Comparison of ENCODE assay signal across 12 cellular contexts in the genomic region with DNA sequence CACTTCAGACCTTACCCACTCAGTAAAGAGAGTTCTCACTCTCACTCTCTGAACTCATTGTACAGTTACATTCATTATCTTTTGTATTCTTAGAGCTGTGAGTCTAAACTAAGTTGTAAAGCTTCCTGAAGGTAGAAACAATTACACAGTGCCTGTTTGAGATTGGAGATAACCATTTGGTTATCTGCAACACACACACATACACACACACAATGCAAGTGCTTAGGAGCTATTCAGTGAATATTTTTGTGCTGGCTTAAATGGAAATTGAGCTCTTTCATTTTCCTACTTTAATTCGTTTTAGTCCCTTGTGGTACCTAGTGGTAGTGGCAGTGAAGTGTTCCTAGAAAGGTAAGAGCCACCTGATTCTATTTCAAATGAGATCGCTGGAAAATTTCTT. TPM values are rescaled to one million over a fixed set of nuclear protein-coding genes. Genes with fewer than 3 reads are reported as not detected.
DNase-seq lines count a peak whose midpoint lies in the region; ATAC-seq and TF ChIP-seq lines count a peak whose summit lies in the region.
"Had no signal": no experiment of that assay in that cellular context is flagged by ENCODE, and none has a peak within 500 bp of the region (broad histone marks: within the 10 kb centered on the region; RNA-seq: fewer than 3 reads in every experiment).

No MANE protein-coding gene starts in this region.

- no peaks in the 10 kb centered on the region for H3K27me3 Mint-ChIP-seq in chondrocyte (ENCODE audit: low read depth)
- no peaks in the 10 kb centered on the region for H3K27me3 Mint-ChIP-seq in activated CD4-positive, alpha-beta T cell treated with anti-CD3 and anti-CD28 coated beads, Interleukin-2, amount 10 ng/mL, durations not matched to agents 7 days and 5 days

- no peak overlapping the region for H3K18ac ChIP-seq in neuronal stem cell (ENCODE audit: low read length)

- H3K27ac ChIP-seq in DND-41 (ENCODE audit: low read length) (no peak overlapping the region), Karpas-422 (ENCODE audit: low read length) (0 out of 2 replicates have a peak overlapping the region, but pooled peaks have one; percentile 7), neuronal stem cell (replicated peaks; ENCODE audit: low read length) (no peak overlapping the region)

- H3K14ac ChIP-seq in neuronal stem cell (ENCODE audit: low read length), result no peak overlapping the region

- no peaks in the 10 kb centered on the region for H3K4me1 ChIP-seq in DND-41 (ENCODE audit: insufficient read depth, low read length)
- H3K4me1 ChIP-seq in Karpas-422 (ENCODE audit: low read length), result peaks cover 24% of the 10 kb centered on the region
- peaks cover 8 to 22% of the 10 kb centered on the region in 2 donors for H3K4me1 ChIP-seq in neuronal stem cell (ENCODE audit: control insufficient read depth in 2 of 2, insufficient read depth in 1 of 2, low read depth in 1 of 2, low read length in 2 of 2)

- POLR2A ChIA-PET in activated CD4-positive, alpha-beta T cell treated with anti-CD3 and anti-CD28 coated beads, Interleukin-2, amount 10 ng/mL, durations not matched to agents 7 days and 5 days (lab: Charles Lee), result no interaction called here

- peaks cover 2% of the 10 kb centered on the region for H3K79me1 ChIP-seq in neuronal stem cell (ENCODE audit: low read depth, low read length)

- H3K4me2 ChIP-seq in DND-41 (ENCODE audit: insufficient read depth, low read length), result no peak overlapping the region
- H3K4me2 ChIP-seq in Karpas-422 (ENCODE audit: low read depth, low read length, poor library complexity, severe bottlenecking), result no peak overlapping the region
- no peak overlapping the region for H3K4me2 ChIP-seq in neuronal stem cell (ENCODE audit: insufficient read depth, low read length, poor library complexity, severe bottlenecking)

- H3K4ac ChIP-seq in neuronal stem cell (ENCODE audit: low read length), result no peak overlapping the region

- no peak overlapping the region for H2BK120ac ChIP-seq in neuronal stem cell (ENCODE audit: low read depth, low read length)

- no peak overlapping the region for H2BK15ac ChIP-seq in neuronal stem cell (ENCODE audit: low read length)

- CTCF ChIA-PET in activated CD4-positive, alpha-beta T cell treated with anti-CD3 and anti-CD28 coated beads, Interleukin-2, amount 10 ng/mL, durations not matched to agents 7 days and 5 days (lab: Charles Lee), result interaction anchor here (0.6 to 1.9 kb wide), 4 partner anchors 15 to 130 kb away, joined by 3 to 4 read pairs (median 3); no protein-coding TSS in a partner anchor

- DNase-seq in DND-41 (no peak), Karpas-422 (no peak), chondrocyte (ENCODE audit: low spot score) (no peak), neuronal stem cell (ENCODE audit: low spot score) (no peak), HuH-7.5 (ENCODE audit: low spot score) (no peak)
- no peak for DNase-seq in activated CD4-positive, alpha-beta T cell treated with anti-CD3 and anti-CD28 coated beads, Interleukin-2, amount 10 ng/mL, durations not matched to agents 7 days and 5 days
- no peak for DNase-seq in activated CD4-positive, alpha-beta T cell treated with anti-CD3 and anti-CD28 coated beads for 4 hours
- DNase-seq: effector CD8-positive, alpha-beta T cell; foreskin melanocyte; NCI-H2171 treated with DMSO at 0.1 percent for 48 hours; stimulated activated CD4-positive, alpha-beta T cell treated with anti-CD3 and anti-CD28 coated beads, Interleukin-2, amount 100 ng/mL, for 24 hours had no signal

- H3K9me3 Mint-ChIP-seq in chondrocyte (ENCODE audit: low read depth), result no peaks in the 10 kb centered on the region
- no peaks in the 10 kb centered on the region for H3K9me3 Mint-ChIP-seq in activated CD4-positive, alpha-beta T cell treated with anti-CD3 and anti-CD28 coated beads, Interleukin-2, amount 10 ng/mL, durations not matched to agents 7 days and 5 days

- H3K36me3 ChIP-seq in DND-41 (ENCODE audit: insufficient read depth, low read length), result peaks cover 7% of the 10 kb centered on the region
- peaks cover 9% of the 10 kb centered on the region for H3K36me3 ChIP-seq in Karpas-422 (ENCODE audit: insufficient read depth, low read length)
- H3K36me3 ChIP-seq in neuronal stem cell (replicated peaks in 1 of 2; ENCODE audit: control insufficient read depth in 2 of 2, insufficient read depth in 2 of 2, low read length in 2 of 2), result peaks cover 0 to 19% of the 10 kb centered on the region in 2 donors

- H3K9me3 ChIP-seq in DND-41 (ENCODE audit: insufficient read depth, low read length, severe bottlenecking), result no peaks in the 10 kb centered on the region
- no peaks in the 10 kb centered on the region for H3K9me3 ChIP-seq in Karpas-422 (ENCODE audit: low read length)
- H3K9me3 ChIP-seq in neuronal stem cell (replicated peaks in 1 of 2; ENCODE audit: control insufficient read depth in 2 of 2, insufficient read depth in 1 of 2, low read depth in 1 of 2, low read length in 2 of 2), result no peaks in the 10 kb centered on the region

- H3K9ac ChIP-seq in DND-41 (ENCODE audit: low read depth, low read length) (no peak overlapping the region), Karpas-422 (ENCODE audit: low read length) (no peak overlapping the region), neuronal stem cell (ENCODE audit: low read depth, low read length, poor library complexity) (no peak overlapping the region)

- H4K20me1 ChIP-seq in DND-41 (ENCODE audit: insufficient read depth, low read length) (peaks cover 44% of the 10 kb centered on the region), Karpas-422 (ENCODE audit: insufficient read depth, low read depth, low read length) (peaks cover 29% of the 10 kb centered on the region)

- H3K4me3 ChIP-seq in DND-41 (ENCODE audit: low read depth in 1 of 2, low read length in 2 of 2), result no peak overlapping the region
- H3K4me3 ChIP-seq in Karpas-422 (ENCODE audit: low read length), result no peak overlapping the region
- no peak overlapping the region for H3K4me3 ChIP-seq in neuronal stem cell (ENCODE audit: low read length in 2 of 2)

- no peak overlapping the region for H2BK12ac ChIP-seq in neuronal stem cell (ENCODE audit: low read length)

- no peak overlapping the region for H2BK5ac ChIP-seq in neuronal stem cell (ENCODE audit: low read length)

- no peak for ATAC-seq in DND-41 (ENCODE audit: insufficient read depth, low read depth)

- no peaks in the 10 kb centered on the region for H3K36me3 Mint-ChIP-seq in chondrocyte (ENCODE audit: low read depth)
- H3K36me3 Mint-ChIP-seq in activated CD4-positive, alpha-beta T cell treated with anti-CD3 and anti-CD28 coated beads, Interleukin-2, amount 10 ng/mL, durations not matched to agents 7 days and 5 days (ENCODE audit: low read depth), result peaks cover 10% of the 10 kb centered on the region

- no peak overlapping the region for H3K23ac ChIP-seq in neuronal stem cell (ENCODE audit: low read depth, low read length, poor library complexity)

- peak overlapping the region; percentile 29 for H3K27ac Mint-ChIP-seq in chondrocyte (ENCODE audit: unreplicated experiment)
- no peak overlapping the region for H3K27ac Mint-ChIP-seq in activated CD4-positive, alpha-beta T cell treated with anti-CD3 and anti-CD28 coated beads, Interleukin-2, amount 10 ng/mL, durations not matched to agents 7 days and 5 days

- no peak overlapping the region for H2AFZ ChIP-seq in DND-41 (ENCODE audit: low read depth, low read length)
- no peak overlapping the region for H2AFZ ChIP-seq in Karpas-422 (ENCODE audit: low read length)
- peak overlapping the region; percentile 14 for H2AFZ ChIP-seq in neuronal stem cell (ENCODE audit: low read length)

- H3K4me3 Mint-ChIP-seq in chondrocyte (ENCODE audit: unreplicated experiment), result no peak overlapping the region
- H3K4me3 Mint-ChIP-seq in activated CD4-positive, alpha-beta T cell treated with anti-CD3 and anti-CD28 coated beads, Interleukin-2, amount 10 ng/mL, durations not matched to agents 7 days and 5 days, result no peak overlapping the region
- H3K4me3 Mint-ChIP-seq: CD14-positive monocyte had no signal

- H4K91ac ChIP-seq in neuronal stem cell (ENCODE audit: low read depth, low read length, poor library complexity), result no peak overlapping the region

- TF ChIP-seq CTCF in DND-41 (IDR thresholded peaks at IDR 0.05; ENCODE audit: borderline replicate concordance, extremely low read depth, low read length, poor library complexity, severe bottlenecking), result peak; percentile 2
- TF ChIP-seq CTCF in chondrocyte (IDR thresholded peaks at IDR 0.05), result no peak

- H4K8ac ChIP-seq in neuronal stem cell (ENCODE audit: low read depth, low read length), result no peak overlapping the region

- peaks cover 3% of the 10 kb centered on the region for H3K4me1 Mint-ChIP-seq in chondrocyte (ENCODE audit: low read depth)
- H3K4me1 Mint-ChIP-seq in activated CD4-positive, alpha-beta T cell treated with anti-CD3 and anti-CD28 coated beads, Interleukin-2, amount 10 ng/mL, durations not matched to agents 7 days and 5 days, result peaks cover 33% of the 10 kb centered on the region

- no peaks in the 10 kb centered on the region for H3K9me2 ChIP-seq in Karpas-422 (replicated peaks; ENCODE audit: insufficient read depth, low read length)

- H3K27me3 ChIP-seq in DND-41 (ENCODE audit: insufficient read depth, low read length, poor library complexity), result no peaks in the 10 kb centered on the region
- H3K27me3 ChIP-seq in Karpas-422 (ENCODE audit: low read length), result no peaks in the 10 kb centered on the region
- no peaks in the 10 kb centered on the region for H3K27me3 ChIP-seq in neuronal stem cell (ENCODE audit: control insufficient read depth in 3 of 3, insufficient read depth in 3 of 3, low read depth in 1 of 3, low read length in 3 of 3)

- H2AK5ac ChIP-seq in neuronal stem cell (ENCODE audit: low read depth, low read length), result no peak overlapping the region

- WGBS in neuronal stem cell (ENCODE audit: extremely low coverage in 2 of 2, insufficient read length in 2 of 2, insufficient replicate concordance in 1 of 2), 2 donors, result no CpG with 5 or more reads among the region's 2 CpGs

- peaks cover 97% of the 10 kb centered on the region for H3K79me2 ChIP-seq in DND-41 (ENCODE audit: insufficient read depth, low read length)
- H3K79me2 ChIP-seq in Karpas-422 (ENCODE audit: low read length), result peaks cover 94% of the 10 kb centered on the region

RNA-seq across cellular contexts. Expression of a gene that starts 19.9 kb away (rescaled TPM):
- 19.7 and 26.0 TPM in 2 replicates for total RNA-seq in Karpas-422 (2014; rRNA removed; shearing (Covaris generic); ENCODE audit: low replicate concordance)
- 66.3 to 89.3 TPM (median 80.9 TPM) in 3 replicates for total RNA-seq in chondrocyte
- 24.0 TPM for polyA plus RNA-seq in neuronal stem cell (2013, experiment 1 of 2)
- polyA plus RNA-seq in neuronal stem cell (2013, experiment 2 of 2), result 24.9 TPM
- 10 to 100 TPM; 64.8 to 64.9 TPM for total RNA-seq in activated CD4-positive, alpha-beta T cell treated with anti-CD3 and anti-CD28 coated beads, Interleukin-2, amount 10 ng/mL, durations not matched to agents 7 days and 5 days

RNA-seq across cellular contexts. Expression of a gene that starts 51.7 kb away (rescaled TPM):
- total RNA-seq in Karpas-422 (2014; rRNA removed; shearing (Covaris generic); ENCODE audit: low replicate concordance), result 33.5 and 40.7 TPM in 2 replicates
- 78.3 to 86.7 TPM (median 84.3 TPM) in 3 replicates for total RNA-seq in chondrocyte
- 20.5 TPM for polyA plus RNA-seq in neuronal stem cell (2013, experiment 1 of 2)
- polyA plus RNA-seq in neuronal stem cell (2013, experiment 2 of 2), result 20.6 TPM
- 10 to 100 TPM; 64.1 to 65.8 TPM for total RNA-seq in activated CD4-positive, alpha-beta T cell treated with anti-CD3 and anti-CD28 coated beads, Interleukin-2, amount 10 ng/mL, durations not matched to agents 7 days and 5 days

RNA-seq across cellular contexts. Expression of a gene that starts 55.0 kb away (rescaled TPM):
- total RNA-seq in Karpas-422 (2014; rRNA removed; shearing (Covaris generic); ENCODE audit: low replicate concordance), result 10.3 and 11.5 TPM in 2 replicates
- total RNA-seq in chondrocyte, result 13.9 to 15.8 TPM (median 14.1 TPM) in 3 replicates
- 17.3 TPM for polyA plus RNA-seq in neuronal stem cell (2013, experiment 1 of 2)
- polyA plus RNA-seq in neuronal stem cell (2013, experiment 2 of 2), result 17.7 TPM
- total RNA-seq in activated CD4-positive, alpha-beta T cell treated with anti-CD3 and anti-CD28 coated beads, Interleukin-2, amount 10 ng/mL, durations not matched to agents 7 days and 5 days, result 10 to 100 TPM; 30.4 to 36.3 TPM
